Comparison of ENCODE assay signal across 19 cellular contexts in the genomic region with DNA sequence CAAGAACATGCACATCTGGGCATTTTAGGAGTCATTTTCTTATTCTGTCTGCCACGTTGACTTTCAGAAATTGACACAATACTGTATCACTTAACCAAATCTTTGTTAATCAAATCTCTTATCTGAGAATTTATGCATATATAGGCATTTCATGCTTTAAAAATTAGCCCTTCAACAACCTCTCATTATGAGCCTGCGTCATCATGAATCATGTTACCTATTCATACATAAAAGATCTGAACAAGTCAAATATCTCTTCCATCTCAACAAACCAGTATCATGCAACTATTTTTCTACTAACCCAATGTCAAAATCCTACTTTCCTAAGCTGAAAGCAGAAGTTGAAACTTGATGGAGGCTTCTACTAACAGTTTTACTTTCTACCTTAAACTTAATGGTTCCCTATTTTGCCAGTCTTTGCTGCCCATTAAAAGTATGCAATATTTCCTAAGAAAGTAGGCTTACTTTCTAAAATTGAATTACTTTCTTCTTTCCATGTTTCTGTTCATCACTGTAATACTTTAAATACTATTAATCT. TPM values are rescaled to one million over a fixed set of nuclear protein-coding genes. Genes with fewer than 3 reads are reported as not detected.
A peak's percentile ranks its signal among the peaks of the same experiment; 100 is the strongest.
DNase-seq lines count a peak whose midpoint lies in the region; ATAC-seq, FAIRE-seq and TF ChIP-seq lines count a peak whose summit lies in the region.
"Had no signal": no experiment of that assay in that cellular context is flagged by ENCODE, and none has a peak within 500 bp of the region (broad histone marks: within the 10 kb centered on the region; RNA-seq: fewer than 3 reads in every experiment).

No MANE protein-coding gene starts in this region.

- DNase-seq in ELR (ENCODE audit: low read depth) (peak; percentile 15), MV-4-11 (lab: John Stamatoyannopoulos, UW) (peak; percentile 84), bronchial epithelial cell (ENCODE audit: low read depth) (peak; percentile 20), GM19238 (ENCODE audit: insufficient read length, low spot score) (no peak), NCI-H510A (lab: John Stamatoyannopoulos, UW) (no peak)
- DNase-seq: Calu3, DMS79 treated with DMSO at 0.1 percent for 48 hours, GM23248, H7, NCI-H2029, NCI-H446 treated with DMSO at 0.1 percent for 48 hours, OCI-M1, SK-N-SH had no signal

- H3K4me3 ChIP-seq in OCI-LY3 (ENCODE audit: low read length) (peak overlapping the region; percentile 1; the same call in 1 of the 2 replicates), bronchial epithelial cell (ENCODE audit: low read depth, low read length) (no peak overlapping the region)
- H3K4me3 ChIP-seq: GM23248 had no signal

- H3K27me3 ChIP-seq in OCI-LY3 (ENCODE audit: low read depth, low read length): no peaks in the 10 kb centered on the region
- no peaks in the 10 kb centered on the region for H3K27me3 ChIP-seq in bronchial epithelial cell (ENCODE audit: control insufficient read depth, insufficient read depth, low read length)

- peak overlapping the region; percentile 67 for H2AFZ ChIP-seq in OCI-LY3 (ENCODE audit: low read depth, low read length)
- H2AFZ ChIP-seq: GM23248 had no signal

- H4K20me1 ChIP-seq in OCI-LY3 (ENCODE audit: insufficient read depth, low read length): no peaks in the 10 kb centered on the region

- peak overlapping the region; percentile 41; the same call in 1 of the 2 replicates for H3K9ac ChIP-seq in OCI-LY3 (ENCODE audit: low read length)
- H3K9ac ChIP-seq: GM23248, KMS-11, SK-N-SH had no signal

- peak overlapping the region; percentile 80 for H3K27ac ChIP-seq in OCI-LY3 (ENCODE audit: low read length)
- H3K27ac ChIP-seq: GM23248, HL-60, KMS-11 had no signal

- no peak for ATAC-seq in GM18861 (IDR thresholded peaks at IDR 0.05; ENCODE audit: unreplicated experiment)

- no peak for TF ChIP-seq CTCF in OCI-LY3 (IDR thresholded peaks at IDR 0.05; ENCODE audit: low read depth, low read length)
- TF ChIP-seq CTCF in bronchial epithelial cell (IDR thresholded peaks at IDR 0.05; ENCODE audit: insufficient read depth, low read length, severe bottlenecking): no peak

- no peak for FAIRE-seq in bronchial epithelial cell (lab: Jason Lieb, UNC)
- FAIRE-seq: RCC 7860 had no signal

- H3K36me3 ChIP-seq in OCI-LY3 (replicated peaks; ENCODE audit: low read depth, low read length) (peaks cover 36% of the 10 kb centered on the region), bronchial epithelial cell (ENCODE audit: control insufficient read depth, insufficient read depth, low read length) (no peaks in the 10 kb centered on the region)

- H3K9me3 ChIP-seq in OCI-LY3 (ENCODE audit: insufficient read depth, low read length): peaks cover 9% of the 10 kb centered on the region; the same call in 1 of the 2 replicates
- H3K9me3 ChIP-seq: SK-N-SH had no signal

- peaks cover 47% of the 10 kb centered on the region for H3K4me1 ChIP-seq in OCI-LY3 (ENCODE audit: low read length)

- H3K4me2 ChIP-seq in OCI-LY3 (ENCODE audit: low read length): peak overlapping the region; percentile 31
- H3K4me2 ChIP-seq: KMS-11, SK-N-SH had no signal

- H3K79me2 ChIP-seq in OCI-LY3 (ENCODE audit: low read length): no peaks in the 10 kb centered on the region

RNA-seq across cellular contexts. Expression of gene ADAM29, which starts 1.8 kb away (rescaled TPM):
- total RNA-seq in bronchial epithelial cell: not detected in 2 replicates
- total RNA-seq: A172, Calu3, GM23248, H7 had no signal

Comparison
In these comparisons a context has a peak if more than half of its experiments do, and no peak if none do; other contexts are left out.
1. DNase-seq: peak in ELR (single experiment), MV-4-11 (single experiment) and bronchial epithelial cell (single experiment); none in GM19238 (single experiment) and NCI-H510A (single experiment).